ENCODE assay signal across 8 cellular contexts in genomic region chr1:204286841-204287387, GRCh38.
DNase-seq lines count a peak whose midpoint lies in the region; ATAC-seq and TF ChIP-seq lines count a peak whose summit lies in the region.

No MANE protein-coding gene starts in this region.

- ATAC-seq in GM18909 (IDR thresholded peaks at IDR 0.05; ENCODE audit: poor library complexity, unreplicated experiment) (peak; percentile 51), GM18868 (IDR thresholded peaks at IDR 0.05; ENCODE audit: unreplicated experiment) (no peak), HG03039 (IDR thresholded peaks at IDR 0.05; ENCODE audit: unreplicated experiment) (no peak), omental fat pad (ENCODE audit: low FRiP score) (no peak)
- ATAC-seq in activated naive CD4-positive, alpha-beta T cell treated with anti-CD3 and anti-CD28 coated beads, Interleukin-2, amount 50 U/mL, for 72 hours = peak; percentile 77 to 84

- DNase-seq in OCI-M1 (lab: John Stamatoyannopoulos, UW) (peak; percentile 85), kidney tubule cell (ENCODE audit: low spot score) (peak; percentile 60), omental fat pad (ENCODE audit: low spot score) (no peak)
- DNase-seq in activated naive CD4-positive, alpha-beta T cell treated with anti-CD3 and anti-CD28 coated beads, Interleukin-2, amount 50 U/mL, for 72 hours (ENCODE audit: low spot score in 2 of 2) = peak in 1 of 2 donors; percentile 27
- peak; percentile 8 for DNase-seq in stimulated activated CD8-positive, alpha-beta memory T cell treated with anti-CD3 and anti-CD28 coated beads, Interleukin-12 subunit alpha, Interleukin-12 subunit beta, amount 100 ng/mL, for 1 hour (ENCODE audit: low read depth)

- H3K9me3 Mint-ChIP-seq in activated naive CD4-positive, alpha-beta T cell treated with anti-CD3 and anti-CD28 coated beads, Interleukin-2, amount 50 U/mL, for 72 hours = no peaks in the 10 kb centered on the region

- TF ChIP-seq CTCF in omental fat pad (IDR thresholded peaks at IDR 0.05) = no peak

- peak overlapping the region; percentile 85 for H3K27ac Mint-ChIP-seq in activated naive CD4-positive, alpha-beta T cell treated with anti-CD3 and anti-CD28 coated beads, Interleukin-2, amount 50 U/mL, for 72 hours

- H3K36me3 Mint-ChIP-seq in activated naive CD4-positive, alpha-beta T cell treated with anti-CD3 and anti-CD28 coated beads, Interleukin-2, amount 50 U/mL, for 72 hours = no peaks in the 10 kb centered on the region

Comparison
In these comparisons a context has a peak if more than half of its experiments do, and no peak if none do; other contexts are left out.
1. ATAC-seq: peak in GM18909 (single experiment) and activated naive CD4-positive, alpha-beta T cell treated with anti-CD3 and anti-CD28 coated beads, Interleukin-2, amount 50 U/mL, for 72 hours (2 of 2); none in GM18868 (single experiment), HG03039 (single experiment) and omental fat pad (single experiment).